19 cellular contexts compared by ENCODE assay signal in the genomic region with DNA sequence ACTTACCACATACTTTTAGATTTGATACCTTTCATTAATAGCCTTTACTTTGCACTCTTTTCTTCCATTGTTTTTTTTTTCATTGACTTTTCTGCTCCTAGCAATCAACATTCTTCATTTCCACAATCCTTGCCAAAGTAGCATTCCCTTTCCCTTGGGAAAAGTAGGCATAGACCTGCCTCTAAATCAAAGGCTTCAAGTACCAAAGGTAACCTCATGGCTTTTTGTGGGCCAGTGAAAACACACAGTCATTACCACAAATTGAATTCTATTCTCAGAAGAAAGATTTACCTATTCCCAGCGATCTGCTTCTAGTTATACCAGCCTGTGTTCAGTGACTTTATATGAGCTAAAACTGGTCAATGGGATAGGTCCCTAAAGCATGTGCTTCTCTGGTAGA.
"Had no signal": no experiment of that assay in that cellular context is flagged by ENCODE, and none has a peak within 500 bp of the region (broad histone marks: within the 10 kb centered on the region; RNA-seq: fewer than 3 reads in every experiment).

No MANE protein-coding gene starts in this region.

- H3K4me1 Mint-ChIP-seq: activated naive CD8-positive, alpha-beta T cell treated with anti-CD3 and anti-CD28 coated beads, Interleukin-2, amount 50 U/mL, for 24 hours; naive B cell; neural progenitor cell had no signal

- H3K4me3 Mint-ChIP-seq: activated naive CD4-positive, alpha-beta T cell treated with anti-CD3 and anti-CD28 coated beads for 36 hours; activated naive CD8-positive, alpha-beta T cell treated with anti-CD3 and anti-CD28 coated beads, Interleukin-2, amount 50 U/mL, for 24 hours; endodermal cell; naive B cell; neural progenitor cell; T-helper 2 cell treated with Interferon-gamma antibody and Interleukin-4, amounts not matched to agents 5 μg/mL and 100 μg/mL, for 36 hours had no signal

- H3K9me3 Mint-ChIP-seq: activated naive CD4-positive, alpha-beta T cell treated with anti-CD3 and anti-CD28 coated beads for 36 hours; activated naive CD8-positive, alpha-beta T cell treated with anti-CD3 and anti-CD28 coated beads, Interleukin-2, amount 50 U/mL, for 24 hours; neural progenitor cell; T-helper 2 cell treated with Interferon-gamma antibody and Interleukin-4, amounts not matched to agents 5 μg/mL and 100 μg/mL, for 36 hours had no signal

- H3K27ac Mint-ChIP-seq: activated naive CD4-positive, alpha-beta T cell treated with anti-CD3 and anti-CD28 coated beads for 36 hours; activated naive CD8-positive, alpha-beta T cell treated with anti-CD3 and anti-CD28 coated beads, Interleukin-2, amount 50 U/mL, for 24 hours; endodermal cell; naive B cell; neural progenitor cell; T-helper 2 cell treated with Interferon-gamma antibody and Interleukin-4, amounts not matched to agents 5 μg/mL and 100 μg/mL, for 36 hours had no signal

- ATAC-seq: activated CD4-positive, CD25-positive, alpha-beta regulatory T cell treated with anti-CD3 and anti-CD28 coated beads, Interleukin-2, amount 50 U/mL, for 24 hours; activated naive CD8-positive, alpha-beta T cell treated with anti-CD3 and anti-CD28 coated beads, Interleukin-2, amount 50 U/mL, for 24 hours; gastrocnemius medialis; heart left ventricle; left lobe of liver; sciatic nerve; stimulated activated naive CD8-positive, alpha-beta T cell treated with anti-CD3 and anti-CD28 coated beads, Interleukin-15, Interleukin-2, amounts not matched to agents 100 U/mL and 50 U/mL, for 24 hours had no signal

- H3K27me3 Mint-ChIP-seq: activated naive CD8-positive, alpha-beta T cell treated with anti-CD3 and anti-CD28 coated beads, Interleukin-2, amount 50 U/mL, for 24 hours; naive B cell had no signal

- H3K4me3 ChIP-seq: dorsolateral prefrontal cortex, gastrocnemius medialis, heart left ventricle, neural progenitor cell, ovary, transverse colon had no signal

- H3K36me3 Mint-ChIP-seq: naive B cell, neural progenitor cell had no signal

- DNase-seq: activated CD4-positive, alpha-beta T cell treated with anti-CD3 and anti-CD28 coated beads, Interleukin-2, amount 50 U/mL, for 1 hour; activated CD8-positive, alpha-beta memory T cell treated with anti-CD3 and anti-CD28 coated beads for 24 hours; activated naive CD4-positive, alpha-beta T cell treated with anti-CD3 and anti-CD28 coated beads for 36 hours; activated naive CD8-positive, alpha-beta T cell treated with anti-CD3 and anti-CD28 coated beads, Interleukin-2, amount 50 U/mL, for 24 hours; aorta; dorsolateral prefrontal cortex; endodermal cell; erythroblast; gastrocnemius medialis; heart left ventricle; naive B cell; ovary; stimulated activated naive CD8-positive, alpha-beta T cell treated with anti-CD3 and anti-CD28 coated beads, Interleukin-15, Interleukin-2, amounts not matched to agents 100 U/mL and 50 U/mL, for 24 hours; transverse colon had no signal
